8 cellular contexts compared by ENCODE assay signal in the genomic region with DNA sequence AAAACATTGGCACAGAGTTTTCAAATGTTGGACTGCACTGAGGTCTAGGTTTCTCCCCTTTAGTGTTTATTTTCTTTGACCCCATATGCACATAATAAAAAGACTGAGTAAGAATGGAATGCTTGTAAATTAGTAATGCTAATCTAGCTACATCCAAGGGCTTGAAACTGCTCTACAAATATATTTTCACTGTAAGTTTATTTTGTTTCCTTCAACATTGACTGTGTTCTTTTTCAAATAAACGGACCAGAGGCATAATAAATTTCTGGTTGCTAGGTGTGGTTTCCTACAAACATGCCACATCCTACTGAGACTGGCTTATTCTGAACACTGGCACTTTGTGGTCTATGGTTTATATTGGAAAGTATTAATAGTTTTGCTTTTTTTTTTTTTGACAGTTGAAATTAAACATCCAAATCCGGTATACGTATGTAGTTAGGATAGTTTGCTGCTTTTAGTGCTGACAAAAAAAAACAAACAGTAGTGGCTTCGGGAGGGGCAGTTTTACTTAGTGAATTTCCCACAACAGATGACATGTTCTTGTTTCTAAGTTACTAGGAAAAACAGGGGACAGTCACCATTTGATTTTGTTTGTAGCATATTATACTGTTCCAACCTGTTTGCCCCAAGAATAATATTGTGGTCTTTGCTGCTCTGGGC. TPM values are rescaled to one million over a fixed set of nuclear protein-coding genes. Genes with fewer than 3 reads are reported as not detected.
DNase-seq lines count a peak whose midpoint lies in the region; ATAC-seq, FAIRE-seq and TF ChIP-seq lines count a peak whose summit lies in the region.

No MANE protein-coding gene starts in this region.

- H3K36me3 ChIP-seq in CD8-positive, alpha-beta memory T cell (ENCODE audit: insufficient read depth, low read length): no peaks in the 10 kb centered on the region
- H3K36me3 ChIP-seq in Loucy (ENCODE audit: insufficient read depth, low read length): no peaks in the 10 kb centered on the region
- no peaks in the 10 kb centered on the region for H3K36me3 ChIP-seq in pancreas

- no peaks in the 10 kb centered on the region for H3K9me2 ChIP-seq in Loucy (replicated peaks; ENCODE audit: low read depth, low read length)

- POLR2A ChIA-PET in CD8-positive, alpha-beta memory T cell (lab: Charles Lee): interaction anchor here (1.5 to 4.4 kb wide), 3 partner anchors 12 to 104 kb away, joined by 6 to 62 read pairs (median 7); a partner anchor contains a TSS

- DNase-seq in CD8-positive, alpha-beta memory T cell: peak in 3 of 5 donors; percentile 57 to 86 (median 74)
- DNase-seq in pancreas (no peak), NCI-H2107 treated with DMSO at 0.1 percent for 48 hours (lab: John Stamatoyannopoulos, UW; ENCODE audit: unreplicated experiment) (no peak), NCI-H1436 treated with DMSO at 0.1 percent for 48 hours (lab: John Stamatoyannopoulos, UW) (no peak), retina (no peak)

- peak overlapping the region; percentile 92 to 100 (median 97) for H3K27ac Mint-ChIP-seq in CD8-positive, alpha-beta memory T cell
- peak overlapping the region; percentile 87 for H3K27ac Mint-ChIP-seq in dendritic cell treated with granulocyte-macrophage colony-stimulating factor and Interleukin-4, amounts not matched to agents 40 ng/mL and 50 ng/mL, for 4 days

- peak overlapping the region; percentile 83 for H3K9ac ChIP-seq in Loucy (ENCODE audit: low read depth, low read length, poor library complexity, severe bottlenecking)

- TF ChIP-seq CTCF in Loucy (conservative IDR thresholded peaks at IDR 0.05; ENCODE audit: low read length) (no peak), pancreas (IDR thresholded peaks at IDR 0.05) (no peak)

- H3K4me1 ChIP-seq in CD8-positive, alpha-beta memory T cell (ENCODE audit: insufficient read depth, low read length): peaks cover 68% of the 10 kb centered on the region
- H3K4me1 ChIP-seq in Loucy (ENCODE audit: insufficient read depth, low read length, poor library complexity, severe bottlenecking) (peaks cover 68% of the 10 kb centered on the region), pancreas (no peaks in the 10 kb centered on the region)

- FAIRE-seq in pancreas (lab: Jason Lieb, UNC): peak; percentile 97

- H3K4me2 ChIP-seq in Loucy (ENCODE audit: low read depth, low read length, poor library complexity, severe bottlenecking): peak overlapping the region; percentile 87

- H4K20me1 ChIP-seq in Loucy (ENCODE audit: insufficient read depth, low read length, poor library complexity, severe bottlenecking): no peaks in the 10 kb centered on the region

- ATAC-seq in pancreas: peak in 2 of 4 donors; percentile 52 to 63
- no peak for ATAC-seq in HG03280 (IDR thresholded peaks at IDR 0.05; ENCODE audit: unreplicated experiment)

- H3K4me3 Mint-ChIP-seq in CD8-positive, alpha-beta memory T cell: peak overlapping the region; percentile 74 to 89 (median 79)
- H3K4me3 Mint-ChIP-seq in dendritic cell treated with granulocyte-macrophage colony-stimulating factor and Interleukin-4, amounts not matched to agents 40 ng/mL and 50 ng/mL, for 4 days: no peak overlapping the region

- CTCF ChIA-PET in CD8-positive, alpha-beta memory T cell (lab: Charles Lee): interaction anchor here (1.2 to 6.1 kb wide), 3 partner anchors 12 to 63 kb away, joined by 3 to 31 read pairs (median 3); a partner anchor contains a TSS

- no peak overlapping the region for H2AFZ ChIP-seq in Loucy (ENCODE audit: low read length)

- H3K9me3 ChIP-seq in CD8-positive, alpha-beta memory T cell (ENCODE audit: low read length): no peaks in the 10 kb centered on the region
- H3K9me3 ChIP-seq in Loucy (ENCODE audit: insufficient read depth, low read depth, low read length) (no peaks in the 10 kb centered on the region), pancreas (no peaks in the 10 kb centered on the region)

- peak overlapping the region; percentile 99 for H3K27ac ChIP-seq in CD8-positive, alpha-beta memory T cell (ENCODE audit: low read depth, low read length)
- peak overlapping the region in 2 of 4 donors; percentile 7 to 13 for H3K27ac ChIP-seq in pancreas

- 71 to 74% methylated on average over 4 of the region's 4 CpGs for WGBS in pancreas, 2 donors

- H3F3A ChIP-seq in Loucy (ENCODE audit: low read depth): peaks cover 7% of the 10 kb centered on the region

- intact Hi-C loops in dendritic cell treated with granulocyte-macrophage colony-stimulating factor and Interleukin-4, amounts not matched to agents 40 ng/mL and 50 ng/mL, for 4 days (cut with micrococcal nuclease): loop anchor here (5.0 kb wide), 1 partner anchor 41 kb away; a partner anchor contains a TSS
- intact Hi-C loops in pancreas (cut with DNase I): no loop called here

- no peaks in the 10 kb centered on the region for H3K27me3 Mint-ChIP-seq in CD8-positive, alpha-beta memory T cell
- no peaks in the 10 kb centered on the region for H3K27me3 Mint-ChIP-seq in dendritic cell treated with granulocyte-macrophage colony-stimulating factor and Interleukin-4, amounts not matched to agents 40 ng/mL and 50 ng/mL, for 4 days

- H3K9me3 Mint-ChIP-seq in CD8-positive, alpha-beta memory T cell: no peaks in the 10 kb centered on the region
- no peaks in the 10 kb centered on the region for H3K9me3 Mint-ChIP-seq in dendritic cell treated with granulocyte-macrophage colony-stimulating factor and Interleukin-4, amounts not matched to agents 40 ng/mL and 50 ng/mL, for 4 days

- peak overlapping the region; percentile 59 for H3K4me3 ChIP-seq in CD8-positive, alpha-beta memory T cell (ENCODE audit: low read length)
- H3K4me3 ChIP-seq in Loucy (ENCODE audit: low read length, poor library complexity, severe bottlenecking) (peak overlapping the region; percentile 69), pancreas (no peak overlapping the region)

- H3K27me3 ChIP-seq in CD8-positive, alpha-beta memory T cell (ENCODE audit: insufficient read depth, low read length, poor library complexity, severe bottlenecking): no peaks in the 10 kb centered on the region
- no peaks in the 10 kb centered on the region for H3K27me3 ChIP-seq in Loucy (ENCODE audit: insufficient read depth, low read length, poor library complexity, severe bottlenecking)
- H3K27me3 ChIP-seq in pancreas: no peaks in the 10 kb centered on the region

- H3K79me2 ChIP-seq in Loucy (ENCODE audit: insufficient read depth, low read length): peaks cover 33% of the 10 kb centered on the region; the same call in 1 of the 2 replicates

- H3K36me3 Mint-ChIP-seq in CD8-positive, alpha-beta memory T cell: peaks cover 16 to 36% (median 27%) of the 10 kb centered on the region in 3 donors
- H3K36me3 Mint-ChIP-seq in dendritic cell treated with granulocyte-macrophage colony-stimulating factor and Interleukin-4, amounts not matched to agents 40 ng/mL and 50 ng/mL, for 4 days (ENCODE audit: low read depth): peaks cover 10% of the 10 kb centered on the region

- peaks cover 93 to 99% (median 97%) of the 10 kb centered on the region in 3 donors for H3K4me1 Mint-ChIP-seq in CD8-positive, alpha-beta memory T cell
- peaks cover 9% of the 10 kb centered on the region for H3K4me1 Mint-ChIP-seq in dendritic cell treated with granulocyte-macrophage colony-stimulating factor and Interleukin-4, amounts not matched to agents 40 ng/mL and 50 ng/mL, for 4 days (ENCODE audit: low read depth)

RNA-seq across cellular contexts. Expression of a gene that starts 13.2 kb away (rescaled TPM):
- total RNA-seq in CD8-positive, alpha-beta memory T cell: 1 to 10 TPM; 8.8 to 9.0 TPM
- 94.6 TPM for polyA plus RNA-seq in CD8-positive, alpha-beta memory T cell
- 1 to 10 TPM; 3.7 to 7.9 (median 5.2) TPM for total RNA-seq in pancreas
- polyA plus RNA-seq in pancreas: 1 to 10 TPM; 1.9 to 2.6 TPM

RNA-seq across cellular contexts. Expression of a gene that starts 39.0 kb away (rescaled TPM):
- 10 to 100 TPM; 12.0 to 12.4 TPM for total RNA-seq in CD8-positive, alpha-beta memory T cell
- 36.8 TPM for polyA plus RNA-seq in CD8-positive, alpha-beta memory T cell
- 1 to 10 TPM; 3.0 to 7.1 (median 4.8) TPM for total RNA-seq in pancreas
- 10 to 100 TPM; 15.2 to 33.1 TPM for polyA plus RNA-seq in pancreas

Comparison
In these comparisons a context has a peak if more than half of its experiments do, and no peak if none do; other contexts are left out.
1. DNase-seq: peak in CD8-positive, alpha-beta memory T cell (3 of 5); none in pancreas (0 of 6), NCI-H2107 treated with DMSO at 0.1 percent for 48 hours (single experiment), NCI-H1436 treated with DMSO at 0.1 percent for 48 hours (single experiment) and retina (single experiment).
2. H3K4me3 ChIP-seq: peak in CD8-positive, alpha-beta memory T cell (single experiment) and Loucy (single experiment); none in pancreas (0 of 4).